In the genomic region with DNA sequence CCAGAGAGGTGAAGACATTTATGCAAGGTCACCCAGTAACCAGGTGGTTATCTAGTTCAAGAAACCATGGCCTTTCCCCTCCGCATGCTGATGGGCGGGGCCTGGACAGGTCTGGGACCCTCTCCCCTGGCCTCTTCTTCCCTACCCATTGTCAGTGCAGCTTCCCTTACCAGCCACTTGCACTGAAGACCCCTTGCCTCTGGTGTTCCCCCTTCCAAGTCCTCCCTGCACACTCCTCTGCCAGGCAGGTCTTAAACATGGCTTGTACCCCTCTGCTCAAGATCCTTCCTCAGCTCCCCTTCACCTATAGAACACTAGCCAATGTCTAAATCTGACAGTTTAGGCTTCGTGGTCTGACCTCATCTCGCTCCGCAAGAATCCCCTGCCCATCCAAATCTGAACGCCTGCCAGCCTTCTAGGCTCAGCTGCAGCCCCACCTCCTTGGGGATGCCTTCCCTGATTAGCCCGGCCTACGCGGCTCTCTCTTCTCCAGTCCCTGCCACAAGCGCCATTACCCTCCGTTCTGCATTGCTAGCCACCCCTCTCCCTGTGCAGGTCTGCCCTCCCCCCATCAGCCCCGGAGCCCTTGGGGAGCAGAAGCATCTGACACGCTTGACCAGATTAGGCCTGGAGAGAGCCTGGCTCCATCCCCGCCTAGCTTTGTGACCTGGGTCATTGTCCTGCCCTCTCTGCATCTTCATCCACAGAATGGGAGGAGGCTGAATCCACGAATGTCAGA, we compare ENCODE assay signal across 12 cellular contexts.
DNase-seq lines count a peak whose midpoint lies in the region; ATAC-seq and TF ChIP-seq lines count a peak whose summit lies in the region.
"Had no signal": no experiment of that assay in that cellular context is flagged by ENCODE, and none has a peak within 500 bp of the region (broad histone marks: within the 10 kb centered on the region; RNA-seq: fewer than 3 reads in every experiment).

No MANE protein-coding gene starts in this region.

- peaks cover 33% of the 10 kb centered on the region for H3K4me1 Mint-ChIP-seq in nephron progenitor cell
- H3K4me1 Mint-ChIP-seq: activated B cell treated with CpG ODN at 0.5 μM for 24 hours had no signal

- DNase-seq in BE2C (peak; percentile 68), NCI-H2107 (lab: John Stamatoyannopoulos, UW) (peak; percentile 57), fibroblast of pulmonary artery (ENCODE audit: low read depth) (peak; percentile 2), nephron progenitor cell (peak; percentile 73), mucosa of descending colon (no peak), SIG-M5 (lab: John Stamatoyannopoulos, UW) (no peak)
- DNase-seq: activated B cell treated with CpG ODN at 0.5 μM for 24 hours; activated T-cell treated with anti-CD3 and anti-CD28 coated beads, Interleukin-2, amount 50 U/mL, for 1 hour; NCI-H2171 had no signal

- H3K36me3 ChIP-seq in BE2C: no peaks in the 10 kb centered on the region
- no peaks in the 10 kb centered on the region for H3K36me3 ChIP-seq in mucosa of descending colon (ENCODE audit: low read depth)
- H3K36me3 ChIP-seq: vagina had no signal

- H3K27ac Mint-ChIP-seq in nephron progenitor cell: no peak overlapping the region
- H3K27ac Mint-ChIP-seq: activated B cell treated with CpG ODN at 0.5 μM for 24 hours had no signal

- H3K27me3 ChIP-seq in BE2C: no peaks in the 10 kb centered on the region
- H3K27me3 ChIP-seq: vagina had no signal

- H3K9me3 Mint-ChIP-seq in nephron progenitor cell: no peaks in the 10 kb centered on the region
- H3K9me3 Mint-ChIP-seq: activated B cell treated with CpG ODN at 0.5 μM for 24 hours had no signal

- H3K4me1 ChIP-seq in BE2C: peaks cover 15% of the 10 kb centered on the region
- H3K4me1 ChIP-seq in mucosa of descending colon (ENCODE audit: low read depth): no peaks in the 10 kb centered on the region

- no peaks in the 10 kb centered on the region for H3K36me3 Mint-ChIP-seq in nephron progenitor cell (ENCODE audit: low read depth)

- intact Hi-C loops in mucosa of descending colon (cut with DNase I, micrococcal nuclease): no loop called here

- ATAC-seq in mucosa of descending colon (no peak), HG02981 (IDR thresholded peaks at IDR 0.05; ENCODE audit: unreplicated experiment) (no peak), HG02588 (IDR thresholded peaks at IDR 0.05; ENCODE audit: unreplicated experiment) (no peak)

- H3K27me3 Mint-ChIP-seq in nephron progenitor cell (ENCODE audit: low read depth, poor library complexity): peaks cover 77% of the 10 kb centered on the region

- H3K4me3 ChIP-seq in BE2C (ENCODE audit: low read depth, low read length): no peak overlapping the region
- no peak overlapping the region for H3K4me3 ChIP-seq in fibroblast of pulmonary artery (replicated peaks; ENCODE audit: low read depth, low read length)
- H3K4me3 ChIP-seq in mucosa of descending colon: no peak overlapping the region
- H3K4me3 ChIP-seq: vagina had no signal

- TF ChIP-seq CTCF in BE2C (IDR thresholded peaks at IDR 0.05; ENCODE audit: low read depth, low read length) (no peak), fibroblast of pulmonary artery (IDR thresholded peaks at IDR 0.05; ENCODE audit: low read length, missing control alignments) (no peak), nephron progenitor cell (IDR thresholded peaks at IDR 0.05) (no peak), mucosa of descending colon (IDR thresholded peaks at IDR 0.05) (no peak)

- H3K9me3 ChIP-seq in BE2C (no peaks in the 10 kb centered on the region), mucosa of descending colon (no peaks in the 10 kb centered on the region)
- H3K9me3 ChIP-seq: vagina had no signal

- peak overlapping the region; percentile 5 for H3K4me3 Mint-ChIP-seq in nephron progenitor cell
- H3K4me3 Mint-ChIP-seq: activated B cell treated with CpG ODN at 0.5 μM for 24 hours had no signal

Comparison
In these comparisons a context has a peak if more than half of its experiments do, and no peak if none do; other contexts are left out.
1. DNase-seq: peak in BE2C (single experiment), NCI-H2107 (single experiment), fibroblast of pulmonary artery (single experiment) and nephron progenitor cell (single experiment); none in mucosa of descending colon (0 of 3) and SIG-M5 (single experiment).